Comparison of ENCODE assay signal across 20 cellular contexts in the genomic region with DNA sequence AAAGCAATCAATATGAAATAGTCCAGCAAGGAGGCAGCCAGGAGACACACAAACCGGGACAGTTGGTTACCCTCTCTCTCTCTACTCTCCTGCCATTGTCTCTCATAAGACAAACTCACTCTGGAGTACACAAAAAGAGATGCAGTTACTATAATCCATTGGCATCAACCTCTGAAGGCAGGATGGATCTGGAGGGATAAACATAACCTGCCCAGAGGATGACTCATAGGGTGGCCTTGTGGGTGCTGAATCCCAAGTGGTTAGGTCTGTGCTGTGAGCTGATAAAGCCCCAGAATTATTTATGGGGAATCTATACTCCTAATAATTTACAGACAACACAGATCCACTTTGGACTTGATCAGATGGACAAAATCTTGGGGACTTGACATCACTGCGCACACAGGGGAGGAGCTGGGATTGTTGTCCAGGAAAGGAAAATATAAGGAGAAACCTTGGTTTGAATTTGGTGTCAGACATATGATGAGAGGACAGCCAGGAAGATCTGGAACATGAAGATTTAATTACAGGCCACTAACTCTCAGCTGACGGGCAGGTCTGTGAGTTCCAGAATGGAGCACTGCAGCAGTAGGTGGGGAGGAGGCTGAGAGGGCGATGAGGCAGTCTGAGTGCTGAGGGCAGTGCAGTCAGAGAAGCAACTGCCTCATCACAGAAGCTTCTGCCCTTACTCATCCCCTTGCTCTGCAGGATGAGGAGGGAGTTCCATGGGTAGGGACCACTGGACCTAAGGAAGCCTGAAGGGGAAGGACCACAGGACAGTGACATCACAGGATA.
DNase-seq lines count a peak whose midpoint lies in the region; ATAC-seq and TF ChIP-seq lines count a peak whose summit lies in the region.
"Had no signal": no experiment of that assay in that cellular context is flagged by ENCODE, and none has a peak within 500 bp of the region (broad histone marks: within the 10 kb centered on the region; RNA-seq: fewer than 3 reads in every experiment).

No MANE protein-coding gene starts in this region.

- H3K4me1 ChIP-seq in Loucy (ENCODE audit: insufficient read depth, low read length, poor library complexity, severe bottlenecking): peaks cover 29% of the 10 kb centered on the region
- H3K4me1 ChIP-seq: HAP-1 had no signal

- H3K9me3 ChIP-seq in Loucy (ENCODE audit: insufficient read depth, low read depth, low read length): peaks cover 12% of the 10 kb centered on the region
- H3K9me3 ChIP-seq: HAP-1 had no signal

- no peaks in the 10 kb centered on the region for H3K36me3 Mint-ChIP-seq in stimulated activated effector memory CD8-positive, alpha-beta T cell treated with anti-CD3 and anti-CD28 coated beads, Interleukin-12 subunit alpha, Interleukin-12 subunit beta, amount 100 ng/mL, for 72 hours
- H3K36me3 Mint-ChIP-seq: CD8-positive, alpha-beta T cell; IgD-negative memory B cell had no signal

- no peak for ATAC-seq in stimulated activated effector memory CD8-positive, alpha-beta T cell treated with anti-CD3 and anti-CD28 coated beads, Interleukin-12 subunit alpha, Interleukin-12 subunit beta, amount 100 ng/mL, for 72 hours
- ATAC-seq in GM21447 (IDR thresholded peaks at IDR 0.05; ENCODE audit: unreplicated experiment): no peak
- no peak for ATAC-seq in GM21619 (IDR thresholded peaks at IDR 0.05; ENCODE audit: unreplicated experiment)
- ATAC-seq: CD8-positive, alpha-beta T cell had no signal

- H3K9me2 ChIP-seq in Loucy (replicated peaks; ENCODE audit: low read depth, low read length): no peaks in the 10 kb centered on the region

- no peaks in the 10 kb centered on the region; the same call in 1 of the 2 replicates for H3F3A ChIP-seq in Loucy (ENCODE audit: low read depth)

- no peaks in the 10 kb centered on the region for H3K27me3 ChIP-seq in Loucy (ENCODE audit: insufficient read depth, low read length, poor library complexity, severe bottlenecking)
- H3K27me3 ChIP-seq: BLaER1 treated with 17β-estradiol and CSF1 and Interleukin-3, amounts not matched to agents 10 nM and 100 nM had no signal

- no peaks in the 10 kb centered on the region for H4K20me1 ChIP-seq in Loucy (ENCODE audit: insufficient read depth, low read length, poor library complexity, severe bottlenecking)
- H4K20me1 ChIP-seq: BLaER1 treated with 17β-estradiol and CSF1 and Interleukin-3, amounts not matched to agents 10 nM and 100 nM had no signal

- peak overlapping the region; percentile 56 for H3K27ac Mint-ChIP-seq in stimulated activated effector memory CD8-positive, alpha-beta T cell treated with anti-CD3 and anti-CD28 coated beads, Interleukin-12 subunit alpha, Interleukin-12 subunit beta, amount 100 ng/mL, for 72 hours
- H3K27ac Mint-ChIP-seq: CD8-positive, alpha-beta T cell; IgD-negative memory B cell had no signal

- no peak overlapping the region for H3K4me3 Mint-ChIP-seq in stimulated activated effector memory CD8-positive, alpha-beta T cell treated with anti-CD3 and anti-CD28 coated beads, Interleukin-12 subunit alpha, Interleukin-12 subunit beta, amount 100 ng/mL, for 72 hours
- H3K4me3 Mint-ChIP-seq: CD8-positive, alpha-beta T cell; IgD-negative memory B cell had no signal

- H3K4me2 ChIP-seq in Loucy (ENCODE audit: low read depth, low read length, poor library complexity, severe bottlenecking): no peak overlapping the region
- H3K4me2 ChIP-seq: BLaER1 treated with 17β-estradiol and CSF1 and Interleukin-3, amounts not matched to agents 10 nM and 100 nM had no signal

- H3K9ac ChIP-seq in Loucy (ENCODE audit: low read depth, low read length, poor library complexity, severe bottlenecking): peak overlapping the region; percentile 15
- H3K9ac ChIP-seq: BLaER1 treated with 17β-estradiol and CSF1 and Interleukin-3, amounts not matched to agents 10 nM and 100 nM had no signal

- H3K79me2 ChIP-seq in Loucy (ENCODE audit: insufficient read depth, low read length): no peaks in the 10 kb centered on the region

- H3K4me3 ChIP-seq in Loucy (ENCODE audit: low read length, poor library complexity, severe bottlenecking): no peak overlapping the region
- H3K4me3 ChIP-seq: BLaER1 treated with 17β-estradiol and CSF1 and Interleukin-3, amounts not matched to agents 10 nM and 100 nM; HAP-1; SK-N-MC had no signal

- no peak overlapping the region for H2AFZ ChIP-seq in Loucy (ENCODE audit: low read length)

- no peak for TF ChIP-seq CTCF in Loucy (conservative IDR thresholded peaks at IDR 0.05; ENCODE audit: low read length)

- H3K36me3 ChIP-seq in Loucy (ENCODE audit: insufficient read depth, low read length): no peaks in the 10 kb centered on the region
- H3K36me3 ChIP-seq: BLaER1 treated with 17β-estradiol and CSF1 and Interleukin-3, amounts not matched to agents 10 nM and 100 nM; HAP-1 had no signal

- H3K4me1 Mint-ChIP-seq in stimulated activated effector memory CD8-positive, alpha-beta T cell treated with anti-CD3 and anti-CD28 coated beads, Interleukin-12 subunit alpha, Interleukin-12 subunit beta, amount 100 ng/mL, for 72 hours: peaks cover 6% of the 10 kb centered on the region
- H3K4me1 Mint-ChIP-seq: IgD-negative memory B cell had no signal

- H3K9me3 Mint-ChIP-seq in stimulated activated effector memory CD8-positive, alpha-beta T cell treated with anti-CD3 and anti-CD28 coated beads, Interleukin-12 subunit alpha, Interleukin-12 subunit beta, amount 100 ng/mL, for 72 hours: peaks cover 9% of the 10 kb centered on the region

- peak; percentile 74 for DNase-seq in SK-N-DZ (ENCODE audit: low spot score)
- peak; percentile 38 for DNase-seq in iris pigment epithelial cell (ENCODE audit: low read depth)
- no peak for DNase-seq in stimulated activated effector memory CD8-positive, alpha-beta T cell treated with anti-CD3 and anti-CD28 coated beads, Interleukin-12 subunit alpha, Interleukin-12 subunit beta, amount 100 ng/mL, for 72 hours (ENCODE audit: low spot score in 2 of 2)
- no peak for DNase-seq in amygdala (lab: John Stamatoyannopoulos, UW)
- DNase-seq: Calu3; CD8-positive, alpha-beta T cell; Karpas-422; NCI-H1105 treated with DMSO at 0.1 percent for 48 hours; NCI-H1694; NCI-H2081 treated with DMSO at 0.1 percent for 48 hours; NCI-H446 treated with DMSO at 0.1 percent for 48 hours; NCI-H69; Right ventricle myocardium superior had no signal

Comparison
In these comparisons a context has a peak if more than half of its experiments do, and no peak if none do; other contexts are left out.
1. DNase-seq: peak in SK-N-DZ (single experiment) and iris pigment epithelial cell (single experiment); none in stimulated activated effector memory CD8-positive, alpha-beta T cell treated with anti-CD3 and anti-CD28 coated beads, Interleukin-12 subunit alpha, Interleukin-12 subunit beta, amount 100 ng/mL, for 72 hours (0 of 2) and amygdala (0 of 56).